In the genomic region with DNA sequence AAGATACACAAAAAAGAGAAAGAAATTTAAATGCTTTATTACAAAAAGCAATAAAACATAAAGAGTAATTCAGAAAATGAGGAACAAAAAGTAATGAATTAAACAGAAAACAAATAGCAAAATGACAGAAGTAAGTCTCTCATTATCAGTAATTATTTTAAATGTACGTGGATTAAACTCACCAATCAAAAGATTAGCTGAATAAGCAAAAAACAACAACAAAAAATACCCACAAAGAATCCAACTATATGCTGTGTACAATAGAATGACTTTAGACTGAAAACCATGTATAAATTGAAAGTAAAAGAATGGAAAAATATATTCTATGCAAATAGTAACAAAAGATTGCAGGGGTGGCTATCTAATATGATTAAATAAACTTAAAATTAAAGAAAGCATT, we compare ENCODE assay signal across 1 cellular context.
TF ChIP-seq lines count a peak whose summit lies in the region.

No MANE protein-coding gene starts in this region.

TF ChIP-seq in HepG2, 621 proteins besides CTCF, POLR2A, EP300 and RAD21 (continued from another document):
- TF ChIP-seq, protein P1, sequence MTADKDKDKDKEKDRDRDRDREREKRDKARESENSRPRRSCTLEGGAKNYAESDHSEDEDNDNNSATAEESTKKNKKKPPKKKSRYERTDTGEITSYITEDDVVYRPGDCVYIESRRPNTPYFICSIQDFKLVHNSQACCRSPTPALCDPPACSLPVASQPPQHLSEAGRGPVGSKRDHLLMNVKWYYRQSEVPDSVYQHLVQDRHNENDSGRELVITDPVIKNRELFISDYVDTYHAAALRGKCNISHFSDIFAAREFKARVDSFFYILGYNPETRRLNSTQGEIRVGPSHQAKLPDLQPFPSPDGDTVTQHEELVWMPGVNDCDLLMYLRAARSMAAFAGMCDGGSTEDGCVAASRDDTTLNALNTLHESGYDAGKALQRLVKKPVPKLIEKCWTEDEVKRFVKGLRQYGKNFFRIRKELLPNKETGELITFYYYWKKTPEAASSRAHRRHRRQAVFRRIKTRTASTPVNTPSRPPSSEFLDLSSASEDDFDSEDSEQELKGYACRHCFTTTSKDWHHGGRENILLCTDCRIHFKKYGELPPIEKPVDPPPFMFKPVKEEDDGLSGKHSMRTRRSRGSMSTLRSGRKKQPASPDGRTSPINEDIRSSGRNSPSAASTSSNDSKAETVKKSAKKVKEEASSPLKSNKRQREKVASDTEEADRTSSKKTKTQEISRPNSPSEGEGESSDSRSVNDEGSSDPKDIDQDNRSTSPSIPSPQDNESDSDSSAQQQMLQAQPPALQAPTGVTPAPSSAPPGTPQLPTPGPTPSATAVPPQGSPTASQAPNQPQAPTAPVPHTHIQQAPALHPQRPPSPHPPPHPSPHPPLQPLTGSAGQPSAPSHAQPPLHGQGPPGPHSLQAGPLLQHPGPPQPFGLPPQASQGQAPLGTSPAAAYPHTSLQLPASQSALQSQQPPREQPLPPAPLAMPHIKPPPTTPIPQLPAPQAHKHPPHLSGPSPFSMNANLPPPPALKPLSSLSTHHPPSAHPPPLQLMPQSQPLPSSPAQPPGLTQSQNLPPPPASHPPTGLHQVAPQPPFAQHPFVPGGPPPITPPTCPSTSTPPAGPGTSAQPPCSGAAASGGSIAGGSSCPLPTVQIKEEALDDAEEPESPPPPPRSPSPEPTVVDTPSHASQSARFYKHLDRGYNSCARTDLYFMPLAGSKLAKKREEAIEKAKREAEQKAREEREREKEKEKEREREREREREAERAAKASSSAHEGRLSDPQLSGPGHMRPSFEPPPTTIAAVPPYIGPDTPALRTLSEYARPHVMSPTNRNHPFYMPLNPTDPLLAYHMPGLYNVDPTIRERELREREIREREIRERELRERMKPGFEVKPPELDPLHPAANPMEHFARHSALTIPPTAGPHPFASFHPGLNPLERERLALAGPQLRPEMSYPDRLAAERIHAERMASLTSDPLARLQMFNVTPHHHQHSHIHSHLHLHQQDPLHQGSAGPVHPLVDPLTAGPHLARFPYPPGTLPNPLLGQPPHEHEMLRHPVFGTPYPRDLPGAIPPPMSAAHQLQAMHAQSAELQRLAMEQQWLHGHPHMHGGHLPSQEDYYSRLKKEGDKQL (CRISPR knock-in tag; IDR thresholded peaks at IDR 0.05; ENCODE audit: low read depth) = no peak
- TF ChIP-seq MAFK (conservative IDR thresholded peaks at IDR 0.05 in 1 of 2, IDR thresholded peaks at IDR 0.05 in 1 of 2; ENCODE audit: low read length in 2 of 2) (peak; percentile 80 to 91), MAFF (IDR thresholded peaks at IDR 0.05; ENCODE audit: low read depth, low read length) (peak; percentile 85)
